In genomic region chr13:21800847-21801616, GRCh38 we compare ENCODE assay signal across 22 cellular contexts.
DNase-seq lines count a peak whose midpoint lies in the region; ATAC-seq and TF ChIP-seq lines count a peak whose summit lies in the region.
"Had no signal": no experiment of that assay in that cellular context is flagged by ENCODE, and none has a peak within 500 bp of the region (broad histone marks: within the 10 kb centered on the region; RNA-seq: fewer than 3 reads in every experiment).

No MANE protein-coding gene starts in this region.

- no peaks in the 10 kb centered on the region for H3K9me3 ChIP-seq in esophagus squamous epithelium
- H3K9me3 ChIP-seq: left ventricle myocardium inferior, tibial nerve had no signal

- no peaks in the 10 kb centered on the region for H3K4me1 ChIP-seq in esophagus squamous epithelium
- H3K4me1 ChIP-seq: left ventricle myocardium inferior, neural progenitor cell, tibial nerve had no signal

- H3K27me3 ChIP-seq in esophagus squamous epithelium, result no peaks in the 10 kb centered on the region
- H3K27me3 ChIP-seq: neural progenitor cell, tibial nerve had no signal

- ATAC-seq in HG03565 (IDR thresholded peaks at IDR 0.05; ENCODE audit: unreplicated experiment), result no peak
- ATAC-seq: activated CD8-positive, alpha-beta T cell treated with anti-CD3 and anti-CD28 coated beads for 36 hours; esophagus mucosa; stimulated activated naive CD8-positive, alpha-beta T cell treated with anti-CD3 and anti-CD28 coated beads, Interleukin-15, amount 100 ng/mL, for 72 hours had no signal

- no peak overlapping the region for H3K27ac ChIP-seq in esophagus squamous epithelium
- H3K27ac ChIP-seq: left ventricle myocardium inferior, neural progenitor cell, tibial nerve had no signal

- intact Hi-C loops in esophagus squamous epithelium (cut with DNase I), result no loop called here

- WGBS in esophagus squamous epithelium, 2 donors, result 68 to 80% methylated on average over 5 to 7 of the region's 7 CpGs

- no peak for TF ChIP-seq POLR2A in esophagus squamous epithelium (IDR thresholded peaks at IDR 0.05)

- no peak overlapping the region for H3K4me3 ChIP-seq in epithelial cell of proximal tubule (ENCODE audit: low read depth, low read length)
- no peak overlapping the region for H3K4me3 ChIP-seq in esophagus squamous epithelium
- H3K4me3 ChIP-seq: left ventricle myocardium inferior, neural progenitor cell, smooth muscle cell, tibial nerve had no signal

- no peaks in the 10 kb centered on the region for H3K36me3 ChIP-seq in esophagus squamous epithelium
- H3K36me3 ChIP-seq: left ventricle myocardium inferior, neural progenitor cell, tibial nerve had no signal

- no peak for TF ChIP-seq CTCF in epithelial cell of proximal tubule (conservative IDR thresholded peaks at IDR 0.05; ENCODE audit: low read depth, low read length)
- TF ChIP-seq CTCF in esophagus squamous epithelium (IDR thresholded peaks at IDR 0.05), result no peak

- DNase-seq in HT1080 (ENCODE audit: low read depth), result peak; percentile 43
- DNase-seq in NCI-H226, result peak; percentile 58
- peak; percentile 66 for DNase-seq in epithelial cell of proximal tubule (ENCODE audit: low read depth)
- peak; percentile 38 for DNase-seq in non-pigmented ciliary epithelial cell (ENCODE audit: low read depth)
- no peak for DNase-seq in stimulated activated CD4-positive, alpha-beta T cell treated with anti-CD3 and anti-CD28 coated beads, Interleukin-4, amount 100 ng/mL, for 4 hours
- DNase-seq in esophagus squamous epithelium (lab: John Stamatoyannopoulos, UW), result no peak
- DNase-seq: activated B cell treated with CpG ODN at 0.5 μM for 24 hours; activated CD8-positive, alpha-beta T cell treated with anti-CD3 and anti-CD28 coated beads for 36 hours; activated naive CD4-positive, alpha-beta T cell treated with Interleukin-2 at 50 U/mL for 16 hours; activated T-cell treated with anti-CD3 and anti-CD28 coated beads, Interleukin-2, amount 50 U/mL, for 1 hour; AML-193; HFFc6; left ventricle myocardium inferior; NCI-H187 treated with DMSO at 0.1 percent for 48 hours; NCI-H446; stimulated activated CD4-positive, alpha-beta T cell treated with anti-CD3 and anti-CD28 coated beads, Interleukin-2, amount 100 ng/mL, for 48 hours; stimulated activated naive CD8-positive, alpha-beta T cell treated with anti-CD3 and anti-CD28 coated beads, Interleukin-15, amount 100 ng/mL, for 72 hours had no signal

Comparison
In these comparisons a context has a peak if more than half of its experiments do, and no peak if none do; other contexts are left out.
1. DNase-seq: peak in HT1080 (single experiment), NCI-H226 (single experiment), epithelial cell of proximal tubule (single experiment) and non-pigmented ciliary epithelial cell (single experiment); none in stimulated activated CD4-positive, alpha-beta T cell treated with anti-CD3 and anti-CD28 coated beads, Interleukin-4, amount 100 ng/mL, for 4 hours (0 of 2) and esophagus squamous epithelium (single experiment).